17 cellular contexts compared by ENCODE assay signal in the genomic region with DNA sequence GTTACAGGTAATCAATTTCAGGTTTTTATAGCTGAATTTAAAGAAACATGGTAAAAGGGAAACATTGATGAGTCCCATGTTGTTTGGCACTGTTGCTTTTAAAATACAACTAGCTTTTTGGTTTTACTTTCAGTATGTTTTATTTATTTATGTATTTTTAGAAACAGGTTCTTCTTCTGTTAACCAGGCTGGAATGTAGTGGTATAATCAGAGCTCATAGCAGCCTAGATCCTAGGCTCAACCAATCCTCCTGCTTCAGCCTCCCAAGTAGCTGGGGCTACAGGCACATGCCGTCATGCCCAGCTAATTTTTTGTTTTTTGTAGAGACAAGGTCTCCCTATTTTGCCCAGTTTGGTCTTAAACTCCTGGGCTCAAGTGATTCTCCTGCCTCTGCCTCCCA. TPM values are rescaled to one million over a fixed set of nuclear protein-coding genes. Genes with fewer than 3 reads are reported as not detected.
A peak's percentile ranks its signal among the peaks of the same experiment; 100 is the strongest.
DNase-seq lines count a peak whose midpoint lies in the region; TF ChIP-seq lines count a peak whose summit lies in the region.
"Had no signal": no experiment of that assay in that cellular context is flagged by ENCODE, and none has a peak within 500 bp of the region (broad histone marks: within the 10 kb centered on the region; RNA-seq: fewer than 3 reads in every experiment).

No MANE protein-coding gene starts in this region.

- H3K36me3 Mint-ChIP-seq in HFFc6 (ENCODE audit: low read depth): peaks cover 13% of the 10 kb centered on the region

- H3K27ac ChIP-seq in ascending aorta: peak overlapping the region in 1 of 2 donors; percentile 57
- H3K27ac ChIP-seq: C4-2B had no signal

- no peaks in the 10 kb centered on the region for H3K9me3 Mint-ChIP-seq in HFFc6

- H3K4me1 ChIP-seq in skeletal muscle satellite cell (ENCODE audit: control insufficient read depth, insufficient read depth, low read length): peaks cover 47% of the 10 kb centered on the region
- peaks cover 0 to 12% of the 10 kb centered on the region in 2 donors for H3K4me1 ChIP-seq in ascending aorta

- H3K4me2 ChIP-seq in skeletal muscle satellite cell (ENCODE audit: low read length): no peak overlapping the region

- peak overlapping the region; percentile 74 for H3K27ac Mint-ChIP-seq in HFFc6

- H3K4me1 Mint-ChIP-seq in HFFc6 (ENCODE audit: low read depth): peaks cover 78% of the 10 kb centered on the region

- DNase-seq in HFFc6 (no peak), astrocyte of the spinal cord (ENCODE audit: low read depth, low spot score) (peak; percentile 25), iris pigment epithelial cell (ENCODE audit: low read depth) (peak; percentile 60), ascending aorta (ENCODE audit: low spot score in 2 of 2) (no peak), SHP77 treated with DMSO at 0.1 percent for 48 hours (lab: John Stamatoyannopoulos, UW) (no peak), NCI-H2171 (lab: John Stamatoyannopoulos, UW) (no peak)
- no peak for DNase-seq in activated naive CD4-positive, alpha-beta T cell (lab: John Stamatoyannopoulos, UW)
- DNase-seq: DMS153, EL, MV-4-11, NCI-H1417 treated with DMSO at 0.1 percent for 48 hours, NCI-H1930, NCI-H446, NCI-H69, RPMI8226 had no signal

- H3K27me3 Mint-ChIP-seq in HFFc6 (ENCODE audit: insufficient read depth): no peaks in the 10 kb centered on the region; the same call in 1 of the 2 replicates

- intact Hi-C loops in ascending aorta (cut with DNase I): no loop called here

- H3K9me3 ChIP-seq in skeletal muscle satellite cell (replicated peaks; ENCODE audit: low read length): no peaks in the 10 kb centered on the region
- no peaks in the 10 kb centered on the region for H3K9me3 ChIP-seq in ascending aorta

- TF ChIP-seq CTCF in HFFc6 (IDR thresholded peaks at IDR 0.05) (no peak), astrocyte of the spinal cord (IDR thresholded peaks at IDR 0.05; ENCODE audit: low read depth, low read length) (no peak), ascending aorta (IDR thresholded peaks at IDR 0.05) (no peak)

- peak overlapping the region; percentile 42; the same call in 1 of the 2 replicates for H3K4me3 Mint-ChIP-seq in HFFc6

- peak overlapping the region; percentile 7 for H3K9ac ChIP-seq in skeletal muscle satellite cell (ENCODE audit: low read depth, low read length)

- H3K4me3 ChIP-seq in astrocyte of the spinal cord (ENCODE audit: low read depth, low read length) (no peak overlapping the region), skeletal muscle satellite cell (ENCODE audit: low read length) (no peak overlapping the region), ascending aorta (no peak overlapping the region)

- in situ Hi-C loops in astrocyte of the spinal cord (cut with HindIII; ENCODE audit: low sequenced_read_pairs): no loop called here

- H3K36me3 ChIP-seq in skeletal muscle satellite cell (ENCODE audit: insufficient read depth, low read length) (peaks cover 20% of the 10 kb centered on the region), ascending aorta (peaks cover 7 to 16% of the 10 kb centered on the region in 2 donors)

- H3K27me3 ChIP-seq in skeletal muscle satellite cell (ENCODE audit: control insufficient read depth, insufficient read depth, low read length) (no peaks in the 10 kb centered on the region), ascending aorta (no peaks in the 10 kb centered on the region)

RNA-seq across cellular contexts. Expression of a gene that starts 50.4 kb away (rescaled TPM):
- total RNA-seq in HFFc6 (2021; fragmentation: NEBNext Ultra II Directional; extraction: Animal tissue kit (Norgen Biotek cat#: 25700)): 10 to 100 TPM; 71.9 to 80.8 (median 76.5) TPM
- total RNA-seq in skeletal muscle satellite cell (2012; rRNA removed): 13.2 and 15.7 TPM in 2 replicates
- 13.0 TPM for total RNA-seq in ascending aorta

Comparison
In these comparisons a context has a peak if more than half of its experiments do, and no peak if none do; other contexts are left out.
1. DNase-seq: peak in astrocyte of the spinal cord (single experiment) and iris pigment epithelial cell (single experiment); none in HFFc6 (single experiment), activated naive CD4-positive, alpha-beta T cell (0 of 4), ascending aorta (0 of 2), SHP77 treated with DMSO at 0.1 percent for 48 hours (single experiment) and NCI-H2171 (single experiment).